In the genomic region with DNA sequence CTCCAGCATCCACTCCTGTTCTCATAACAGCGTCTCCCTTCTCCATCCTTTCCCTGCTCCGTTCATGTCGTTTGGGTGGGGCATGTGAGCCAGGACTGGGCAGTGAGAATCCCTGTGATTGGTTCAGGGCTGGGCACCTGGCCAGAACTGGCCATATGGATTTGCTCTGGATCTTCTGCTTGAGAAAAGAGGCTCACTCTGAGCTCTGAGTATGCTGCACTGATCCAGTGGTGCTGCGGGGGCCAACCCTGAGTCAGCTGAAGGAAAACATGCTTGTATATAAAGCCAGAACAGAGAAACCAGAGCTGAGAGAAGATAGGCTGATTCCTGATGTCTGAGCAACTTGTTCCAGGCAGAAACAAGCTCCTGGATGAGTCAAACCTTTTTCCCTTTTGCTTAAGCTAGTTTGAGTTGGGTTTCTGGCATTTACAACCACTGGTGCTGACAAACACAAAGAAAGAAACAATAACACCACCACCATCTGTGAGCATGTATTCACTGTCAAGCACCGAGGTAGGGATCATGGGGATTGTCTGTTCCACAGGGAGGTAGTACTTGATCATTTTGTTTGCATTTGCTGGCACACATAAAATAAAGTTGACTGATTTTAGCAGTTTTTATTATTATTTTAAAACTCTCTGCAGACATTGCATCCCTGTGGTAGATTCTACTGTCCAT, we compare ENCODE assay signal across 11 cellular contexts. TPM values are rescaled to one million over a fixed set of nuclear protein-coding genes. Genes with fewer than 3 reads are reported as not detected.
DNase-seq lines count a peak whose midpoint lies in the region; ATAC-seq, FAIRE-seq and TF ChIP-seq lines count a peak whose summit lies in the region.
"Had no signal": no experiment of that assay in that cellular context is flagged by ENCODE, and none has a peak within 500 bp of the region (broad histone marks: within the 10 kb centered on the region; RNA-seq: fewer than 3 reads in every experiment).

No MANE protein-coding gene starts in this region.

- H3K27ac Mint-ChIP-seq in Calu3 (ENCODE audit: unreplicated experiment), result no peak overlapping the region

- no peak overlapping the region for H3K4me3 Mint-ChIP-seq in Calu3 (ENCODE audit: low read depth, unreplicated experiment)

- POLR2A ChIA-PET in RWPE1 (lab: Yijun Ruan, JAX; ENCODE audit: low non-redundant PET), result no interaction called here

- TF ChIP-seq CTCF in RWPE1 (conservative IDR thresholded peaks at IDR 0.05; ENCODE audit: low read depth) (no peak), fibroblast of the aortic adventitia (IDR thresholded peaks at IDR 0.05; ENCODE audit: insufficient read depth, low read length) (no peak), retinal pigment epithelial cell (conservative IDR thresholded peaks at IDR 0.05; ENCODE audit: low read depth, low read length) (no peak), Calu3 (IDR thresholded peaks at IDR 0.05; ENCODE audit: unreplicated experiment) (no peak)

- peak overlapping the region; percentile 66 for H3K27ac ChIP-seq in RWPE1
- H3K27ac ChIP-seq: BLaER1 treated with 17β-estradiol and CSF1 and Interleukin-3, amounts not matched to agents 10 nM and 100 nM; gastrocnemius medialis had no signal

- CTCF ChIA-PET in RWPE1 (lab: Yijun Ruan, JAX), result interaction anchor here (0.7 to 1.1 kb wide), 2 partner anchors 16 to 94 kb away, joined by 3 to 4 read pairs; a partner anchor contains a TSS
- CTCF ChIA-PET in Calu3 (lab: Charles Lee), result interaction anchor here (0.6 kb wide), 2 partner anchors 21 to 32 kb away, joined by 3 to 4 read pairs; no protein-coding TSS in a partner anchor

- H3K4me3 ChIP-seq in fibroblast of the aortic adventitia (ENCODE audit: low read depth, low read length), result peak overlapping the region; percentile 39
- no peak overlapping the region for H3K4me3 ChIP-seq in retinal pigment epithelial cell (ENCODE audit: low read length)
- H3K4me3 ChIP-seq: BLaER1 treated with 17β-estradiol and CSF1 and Interleukin-3, amounts not matched to agents 10 nM and 100 nM; gastrocnemius medialis had no signal

- no peaks in the 10 kb centered on the region for H3K36me3 Mint-ChIP-seq in Calu3 (ENCODE audit: insufficient read depth, unreplicated experiment)

- no peak for FAIRE-seq in GM19239 (lab: Jason Lieb, UNC)
- FAIRE-seq: H1 had no signal

- intact Hi-C loops in Calu3 (cut with micrococcal nuclease; ENCODE audit: unreplicated experiment), result no loop called here

- H3K4me1 Mint-ChIP-seq in Calu3 (ENCODE audit: low read depth, unreplicated experiment), result no peaks in the 10 kb centered on the region

- ATAC-seq in HG03135 (IDR thresholded peaks at IDR 0.05; ENCODE audit: unreplicated experiment), result no peak
- ATAC-seq: gastrocnemius medialis had no signal

- H3K27me3 Mint-ChIP-seq in Calu3 (ENCODE audit: unreplicated experiment), result no peaks in the 10 kb centered on the region

- no peaks in the 10 kb centered on the region for H3K9me3 Mint-ChIP-seq in Calu3 (ENCODE audit: low read depth, unreplicated experiment)

- no TSS peak for BruUV-seq in Calu3 (replicated peaks; lab: Mats Ljungman, UMichigan)

- DNase-seq in NCI-H345 (lab: John Stamatoyannopoulos, UW) (peak; percentile 25), NCI-H345 treated with DMSO at 0.1 percent for 48 hours (lab: John Stamatoyannopoulos, UW; ENCODE audit: unreplicated experiment) (no peak), RWPE1 (ENCODE audit: low spot score) (peak; percentile 42), fibroblast of the aortic adventitia (ENCODE audit: low read depth) (peak; percentile 99), retinal pigment epithelial cell (ENCODE audit: low read depth) (peak; percentile 20), Calu3 (no peak), GM19239 (ENCODE audit: insufficient read length, low spot score) (no peak)
- DNase-seq: gastrocnemius medialis had no signal

RNA-seq across cellular contexts. Expression of a gene that starts 14.0 kb away (rescaled TPM):
- total RNA-seq in fibroblast of the aortic adventitia (ENCODE audit: low replicate concordance) (1.1 and 1.8 TPM in 2 replicates), Calu3 (2022) (not detected in 2 replicates)

RNA-seq across cellular contexts. Expression of a gene that starts 15.9 kb away (rescaled TPM):
- total RNA-seq in fibroblast of the aortic adventitia (ENCODE audit: low replicate concordance) (27.6 and 57.9 TPM in 2 replicates), Calu3 (2022) (66.0 and 68.3 TPM in 2 replicates)

RNA-seq across cellular contexts. Expression of a gene that starts 45.7 kb away (rescaled TPM):
- total RNA-seq in fibroblast of the aortic adventitia (ENCODE audit: low replicate concordance), result 2.3 and 8.8 TPM in 2 replicates
- 3.8 and 5.0 TPM in 2 replicates for total RNA-seq in Calu3 (2022)

Comparison
In these comparisons a context has a peak if more than half of its experiments do, and no peak if none do; other contexts are left out.
1. DNase-seq: peak in NCI-H345 (single experiment), RWPE1 (single experiment), fibroblast of the aortic adventitia (single experiment) and retinal pigment epithelial cell (single experiment); none in NCI-H345 treated with DMSO at 0.1 percent for 48 hours (single experiment), Calu3 (single experiment) and GM19239 (single experiment).